13 cellular contexts compared by ENCODE assay signal in the genomic region with DNA sequence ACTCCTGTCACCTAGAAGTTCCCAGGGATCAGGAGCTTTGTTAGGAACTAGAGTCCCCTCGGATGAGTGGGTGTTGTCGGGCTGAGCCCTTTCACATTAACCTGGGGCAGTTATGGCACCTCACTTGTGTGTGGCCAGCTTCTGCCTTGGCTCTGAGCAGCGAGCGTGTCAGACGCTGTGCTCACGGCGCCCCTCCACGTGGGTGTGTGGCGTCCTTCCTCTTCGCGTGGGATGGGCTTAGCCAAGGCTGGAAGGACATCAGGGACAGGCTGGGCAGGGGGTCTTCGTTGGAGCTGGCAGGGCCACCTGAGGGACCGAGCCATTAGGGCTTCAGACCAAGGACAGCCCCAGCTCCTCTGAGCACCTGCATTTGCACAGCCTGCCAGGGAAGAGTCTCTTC. TPM values are rescaled to one million over a fixed set of nuclear protein-coding genes. Genes with fewer than 3 reads are reported as not detected.
DNase-seq lines count a peak whose midpoint lies in the region; ATAC-seq, FAIRE-seq and TF ChIP-seq lines count a peak whose summit lies in the region.
"Had no signal": no experiment of that assay in that cellular context is flagged by ENCODE, and none has a peak within 500 bp of the region (broad histone marks: within the 10 kb centered on the region; RNA-seq: fewer than 3 reads in every experiment).

No MANE protein-coding gene starts in this region.

- no peak for TF ChIP-seq POLR2A in thyroid gland (IDR thresholded peaks at IDR 0.05)

- H3K27me3 ChIP-seq in thyroid gland = no peaks in the 10 kb centered on the region
- H3K27me3 ChIP-seq in pancreas = no peaks in the 10 kb centered on the region

- ATAC-seq in activated naive CD4-positive, alpha-beta T cell treated with anti-CD3 and anti-CD28 coated beads, Interleukin-2, amount 50 U/mL, for 72 hours = no peak
- no peak for ATAC-seq in naive B cell (ENCODE audit: low read depth in 2 of 2)
- ATAC-seq in pancreas = no peak
- ATAC-seq: esophagus mucosa had no signal

- peaks cover 26 to 41% (median 36%) of the 10 kb centered on the region in 3 donors for H3K4me1 Mint-ChIP-seq in naive B cell

- H3K4me1 ChIP-seq in thyroid gland = peaks cover 26 to 40% of the 10 kb centered on the region in 2 donors
- H3K4me1 ChIP-seq in pancreas = no peaks in the 10 kb centered on the region

- TF ChIP-seq CTCF in coronary artery (IDR thresholded peaks at IDR 0.05) (no peak), thyroid gland (IDR thresholded peaks at IDR 0.05) (no peak), pancreas (IDR thresholded peaks at IDR 0.05) (no peak), GM13976 (IDR thresholded peaks at IDR 0.05; ENCODE audit: borderline replicate concordance, control extremely low read depth, extremely low read depth, insufficient read depth, missing control alignments) (no peak)

- WGBS in thyroid gland, 2 donors = 61 to 74% methylated on average over 10 to 13 of the region's 13 CpGs
- 89 to 90% methylated on average over 13 of the region's 13 CpGs for WGBS in pancreas, 2 donors

- intact Hi-C loops in thyroid gland (cut with DNase I) = no loop called here
- intact Hi-C loops in pancreas (cut with DNase I) = no loop called here

- H3K36me3 Mint-ChIP-seq in activated naive CD4-positive, alpha-beta T cell treated with anti-CD3 and anti-CD28 coated beads, Interleukin-2, amount 50 U/mL, for 72 hours = peaks cover 0 to 20% of the 10 kb centered on the region in 2 donors
- no peaks in the 10 kb centered on the region for H3K36me3 Mint-ChIP-seq in naive B cell

- in situ Hi-C loops in GM13976 (cut with MboI; ENCODE audit: low sequenced_read_pairs, unreplicated experiment) = no loop called here

- no peaks in the 10 kb centered on the region for H3K9me3 ChIP-seq in thyroid gland
- H3K9me3 ChIP-seq in pancreas = no peaks in the 10 kb centered on the region

- H3K9me3 Mint-ChIP-seq in activated naive CD4-positive, alpha-beta T cell treated with anti-CD3 and anti-CD28 coated beads, Interleukin-2, amount 50 U/mL, for 72 hours = no peaks in the 10 kb centered on the region
- no peaks in the 10 kb centered on the region for H3K9me3 Mint-ChIP-seq in naive B cell

- peak overlapping the region in 5 of 8 donors; percentile 35 to 74 (median 64) for H3K4me3 Mint-ChIP-seq in naive B cell

- no peak overlapping the region for H3K4me3 ChIP-seq in coronary artery
- no peak overlapping the region for H3K4me3 ChIP-seq in thyroid gland (replicated peaks in 1 of 3)
- no peak overlapping the region for H3K4me3 ChIP-seq in pancreas

- peak overlapping the region; percentile 53 to 75 for H3K27ac Mint-ChIP-seq in activated naive CD4-positive, alpha-beta T cell treated with anti-CD3 and anti-CD28 coated beads, Interleukin-2, amount 50 U/mL, for 72 hours
- peak overlapping the region in 3 of 6 donors; percentile 78 to 95 (median 86) for H3K27ac Mint-ChIP-seq in naive B cell

- H3K36me3 ChIP-seq in thyroid gland = peaks cover 12 to 25% of the 10 kb centered on the region in 2 donors
- peaks cover 0 to 33% (median 8%) of the 10 kb centered on the region in 3 donors for H3K36me3 ChIP-seq in pancreas

- DNase-seq in activated naive CD4-positive, alpha-beta T cell treated with anti-CD3 and anti-CD28 coated beads, Interleukin-2, amount 50 U/mL, for 72 hours (ENCODE audit: low spot score in 2 of 2) = no peak
- DNase-seq in activated naive CD4-positive, alpha-beta T cell treated with anti-CD3 and anti-CD28 coated beads, Interleukin-2, amount 50 U/mL, for 16 hours = no peak
- no peak for DNase-seq in coronary artery (ENCODE audit: low spot score)
- no peak for DNase-seq in naive B cell
- DNase-seq in thyroid gland = no peak
- DNase-seq in pancreas = no peak
- no peak for DNase-seq in stimulated activated naive CD4-positive, alpha-beta T cell treated with Interleukin-2 at 50 U/mL for 16 hours (lab: John Stamatoyannopoulos, UW)
- DNase-seq in GM13976 (ENCODE audit: low spot score) = no peak
- DNase-seq: activated naive CD4-positive, alpha-beta T cell treated with Interleukin-2 at 50 U/mL for 16 hours; central memory CD4-positive, alpha-beta T cell; NCI-H2171 had no signal

- H3K27ac ChIP-seq in coronary artery (peak overlapping the region; percentile 87 to 93), thyroid gland (peak overlapping the region; percentile 78 to 89 (median 87)), pancreas (no peak overlapping the region)

- H3K27me3 Mint-ChIP-seq in naive B cell = no peaks in the 10 kb centered on the region

- FAIRE-seq in pancreas (lab: Jason Lieb, UNC) = no peak
- FAIRE-seq: D721Med had no signal

RNA-seq across cellular contexts. Expression of gene DOT1L, which starts 23.4 kb away (rescaled TPM):
- 100 to 1,000 TPM in 1 of 2 donors, 10 to 100 TPM in 1; 64.2 to 154 TPM for total RNA-seq in activated naive CD4-positive, alpha-beta T cell treated with anti-CD3 and anti-CD28 coated beads, Interleukin-2, amount 50 U/mL, for 72 hours
- 1 to 10 TPM in 1 of 6 donors, under 1 TPM in 5; 0.11 to 2.4 (median 0.70) TPM for polyA plus RNA-seq in naive B cell (ENCODE audit: low read depth in 6 of 6)
- 10 to 100 TPM; 10.2 to 31.1 (median 17.2) TPM for total RNA-seq in thyroid gland
- total RNA-seq in pancreas = 10 to 100 TPM; 11.7 to 20.4 (median 14.5) TPM
- 10 to 100 TPM; 14.4 to 34.4 TPM for polyA plus RNA-seq in pancreas

RNA-seq across cellular contexts. Expression of gene AP3D1, which starts 35.8 kb away (rescaled TPM):
- 10 to 100 TPM; 83.5 to 91.7 TPM for total RNA-seq in activated naive CD4-positive, alpha-beta T cell treated with anti-CD3 and anti-CD28 coated beads, Interleukin-2, amount 50 U/mL, for 72 hours
- polyA plus RNA-seq in naive B cell (ENCODE audit: low read depth in 6 of 6) (10 to 100 TPM in 5 of 6 donors, 1 to 10 TPM in 1; 6.7 to 36.3 (median 15.5) TPM), pancreas (100 to 1,000 TPM in 1 of 2 donors, 10 to 100 TPM in 1; 88.3 to 102 TPM)
- total RNA-seq in thyroid gland (100 to 1,000 TPM in 3 of 4 donors, 10 to 100 TPM in 1; 62.5 to 121 (median 118) TPM), pancreas (100 to 1,000 TPM in 1 of 6 donors, 10 to 100 TPM in 5; 75.2 to 105 (median 83.9) TPM)

RNA-seq across cellular contexts. Expression of gene PLEKHJ1, which starts 49.0 kb away (rescaled TPM):
- total RNA-seq in activated naive CD4-positive, alpha-beta T cell treated with anti-CD3 and anti-CD28 coated beads, Interleukin-2, amount 50 U/mL, for 72 hours = 10 to 100 TPM; 41.9 to 69.9 TPM
- 100 to 1,000 TPM in 5 of 6 donors, 10 to 100 TPM in 1; 98.9 to 148 (median 126) TPM for polyA plus RNA-seq in naive B cell (ENCODE audit: low read depth in 6 of 6)
- total RNA-seq in thyroid gland = 100 to 1,000 TPM in 3 of 4 donors, 10 to 100 TPM in 1; 86.7 to 179 (median 131) TPM
- total RNA-seq in pancreas = 10 to 100 TPM; 34.3 to 50.8 (median 39.6) TPM
- polyA plus RNA-seq in pancreas = 100 to 1,000 TPM in 1 of 2 donors, 10 to 100 TPM in 1; 90.8 to 101 TPM

RNA-seq across cellular contexts. Expression of gene SF3A2, which starts 49.5 kb away (rescaled TPM):
- total RNA-seq in activated naive CD4-positive, alpha-beta T cell treated with anti-CD3 and anti-CD28 coated beads, Interleukin-2, amount 50 U/mL, for 72 hours = 100 to 1,000 TPM; 145 to 154 TPM
- polyA plus RNA-seq in naive B cell (ENCODE audit: low read depth in 6 of 6) = 10 to 100 TPM; 13.1 to 37.2 (median 20.3) TPM
- 10 to 100 TPM; 25.7 to 39.8 (median 30.3) TPM for total RNA-seq in thyroid gland
- 10 to 100 TPM; 25.0 to 36.1 (median 29.6) TPM for total RNA-seq in pancreas
- polyA plus RNA-seq in pancreas = 10 to 100 TPM; 39.2 to 64.0 TPM

Comparison
In these comparisons a context has a peak if more than half of its experiments do, and no peak if none do; other contexts are left out.
1. H3K27ac ChIP-seq: peak in coronary artery (2 of 2) and thyroid gland (3 of 3); none in pancreas (0 of 4).